29 cellular contexts compared by ENCODE assay signal in the genomic region with DNA sequence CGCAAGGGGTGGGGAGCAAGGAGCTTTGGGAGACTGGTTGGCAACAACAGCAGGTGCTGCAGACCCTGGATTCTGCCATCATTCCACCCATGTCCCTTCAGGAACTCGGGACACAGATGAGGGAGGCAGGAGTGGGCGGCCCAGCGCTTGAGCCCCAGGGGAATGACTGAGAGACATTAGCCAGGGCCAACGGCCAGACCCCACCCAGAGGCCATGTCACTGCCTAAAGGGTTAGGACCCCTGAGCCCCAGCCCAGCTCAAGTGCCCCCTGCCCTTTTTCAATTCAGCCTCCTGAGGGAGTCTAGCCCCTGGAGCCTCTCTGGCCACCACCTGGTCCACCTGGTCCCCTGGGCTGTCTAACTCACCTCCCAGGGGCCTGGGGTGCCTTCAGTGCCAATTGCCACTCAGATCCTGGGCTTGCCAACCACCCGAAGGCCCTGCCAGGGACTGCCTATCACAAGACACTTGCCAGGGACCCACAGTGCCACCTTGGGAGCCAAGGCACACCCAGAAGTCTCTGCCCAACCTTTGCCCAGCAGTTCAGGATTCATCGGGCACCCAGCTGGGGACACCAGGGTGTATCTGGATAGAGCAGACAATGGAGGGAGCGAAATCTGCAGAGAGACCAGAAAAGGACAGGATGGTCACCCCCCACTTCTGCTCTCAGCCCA. TPM values are rescaled to one million over a fixed set of nuclear protein-coding genes. Genes with fewer than 3 reads are reported as not detected.
"Had no signal": no experiment of that assay in that cellular context is flagged by ENCODE, and none has a peak within 500 bp of the region (broad histone marks: within the 10 kb centered on the region; RNA-seq: fewer than 3 reads in every experiment).

No MANE protein-coding gene starts in this region.

- ATAC-seq: gastroesophageal sphincter; naive thymus-derived CD4-positive, alpha-beta T cell; psoas muscle; right lobe of liver; stimulated activated naive B cell treated with anti-CD40 and anti-IgM and Interleukin-4, amounts not matched to agents 10 μg/mL and 1 μg/mL and 100 μg/mL, for 72 hours; stimulated activated naive CD8-positive, alpha-beta T cell treated with anti-CD3 and anti-CD28 coated beads, Interleukin-15, amount 100 ng/mL, for 72 hours; upper lobe of right lung had no signal

- H3K36me3 ChIP-seq: gastroesophageal sphincter, right lobe of liver, vagina had no signal

- H3K27ac Mint-ChIP-seq: nephron progenitor cell; stimulated activated naive B cell treated with anti-CD40 and anti-IgM and Interleukin-4, amounts not matched to agents 10 μg/mL and 1 μg/mL and 100 μg/mL, for 72 hours had no signal

- H3K4me3 ChIP-seq: dorsolateral prefrontal cortex, esophagus squamous epithelium, gastroesophageal sphincter, psoas muscle, right lobe of liver, spleen, testis, tibial nerve, upper lobe of right lung, vagina had no signal

- H3K9me3 ChIP-seq: esophagus squamous epithelium, gastroesophageal sphincter, neutrophil, psoas muscle, right lobe of liver, spleen, testis, tibial nerve, upper lobe of right lung, vagina had no signal

- H3K27me3 Mint-ChIP-seq: naive thymus-derived CD4-positive, alpha-beta T cell; stimulated activated naive B cell treated with anti-CD40 and anti-IgM and Interleukin-4, amounts not matched to agents 10 μg/mL and 1 μg/mL and 100 μg/mL, for 72 hours; stimulated activated naive CD8-positive, alpha-beta T cell treated with anti-CD3 and anti-CD28 coated beads, Interleukin-15, amount 100 ng/mL, for 72 hours had no signal

- H3K27ac ChIP-seq: dorsolateral prefrontal cortex, esophagus squamous epithelium, gastroesophageal sphincter, neutrophil, psoas muscle, right lobe of liver, spleen, testis, tibial nerve, upper lobe of right lung, vagina had no signal

- H3K9me3 Mint-ChIP-seq: immature natural killer cell; naive thymus-derived CD4-positive, alpha-beta T cell; nephron progenitor cell; stimulated activated naive B cell treated with anti-CD40 and anti-IgM and Interleukin-4, amounts not matched to agents 10 μg/mL and 1 μg/mL and 100 μg/mL, for 72 hours; stimulated activated naive CD8-positive, alpha-beta T cell treated with anti-CD3 and anti-CD28 coated beads, Interleukin-15, amount 100 ng/mL, for 72 hours had no signal

- H3K4me3 Mint-ChIP-seq: immature natural killer cell; naive thymus-derived CD4-positive, alpha-beta T cell; nephron progenitor cell; stimulated activated naive B cell treated with anti-CD40 and anti-IgM and Interleukin-4, amounts not matched to agents 10 μg/mL and 1 μg/mL and 100 μg/mL, for 72 hours; stimulated activated naive CD8-positive, alpha-beta T cell treated with anti-CD3 and anti-CD28 coated beads, Interleukin-15, amount 100 ng/mL, for 72 hours had no signal

- DNase-seq: cortex of kidney; dorsolateral prefrontal cortex; effector CD8-positive, alpha-beta T cell; esophagus squamous epithelium; foreskin fibroblast; glutamatergic neuron; immature natural killer cell; mammary epithelial cell; naive thymus-derived CD4-positive, alpha-beta T cell; nephron progenitor cell; psoas muscle; retina; right lobe of liver; spleen; stimulated activated CD4-positive, alpha-beta T cell treated with anti-CD3 and anti-CD28 coated beads, Interleukin-15, amount 100 ng/mL, for 24 hours; stimulated activated CD4-positive, alpha-beta T cell treated with anti-CD3 and anti-CD28 coated beads, Interleukin-1b, Interleukin-23, amount 100 ng/mL, for 48 hours; stimulated activated CD4-positive, alpha-beta T cell treated with anti-CD3 and anti-CD28 coated beads, Interleukin-4, amount 100 ng/mL, for 24 hours; stimulated activated naive B cell treated with anti-CD40 and anti-IgM and Interleukin-4, amounts not matched to agents 10 μg/mL and 1 μg/mL and 100 μg/mL, for 72 hours; stimulated activated naive CD8-positive, alpha-beta T cell treated with anti-CD3 and anti-CD28 coated beads, Interleukin-15, amount 100 ng/mL, for 72 hours; testis; upper lobe of right lung had no signal

- H3K4me1 ChIP-seq: esophagus squamous epithelium, gastroesophageal sphincter, psoas muscle, right lobe of liver, testis, tibial nerve, upper lobe of right lung, vagina had no signal

RNA-seq across cellular contexts. Expression of a gene that starts 16.6 kb away (rescaled TPM):
- total RNA-seq: epithelial cell of proximal tubule had no signal

RNA-seq across cellular contexts. Expression of a gene that starts 42.3 kb away (rescaled TPM):
- total RNA-seq: esophagus squamous epithelium, mesenteric fat pad, psoas muscle, subcutaneous adipose tissue, vagina had no signal

RNA-seq across cellular contexts. Expression of a gene that starts 49.7 kb away (rescaled TPM):
- total RNA-seq: mononuclear cell had no signal
